Comparison of ENCODE assay signal across 1 cellular context in the genomic region with DNA sequence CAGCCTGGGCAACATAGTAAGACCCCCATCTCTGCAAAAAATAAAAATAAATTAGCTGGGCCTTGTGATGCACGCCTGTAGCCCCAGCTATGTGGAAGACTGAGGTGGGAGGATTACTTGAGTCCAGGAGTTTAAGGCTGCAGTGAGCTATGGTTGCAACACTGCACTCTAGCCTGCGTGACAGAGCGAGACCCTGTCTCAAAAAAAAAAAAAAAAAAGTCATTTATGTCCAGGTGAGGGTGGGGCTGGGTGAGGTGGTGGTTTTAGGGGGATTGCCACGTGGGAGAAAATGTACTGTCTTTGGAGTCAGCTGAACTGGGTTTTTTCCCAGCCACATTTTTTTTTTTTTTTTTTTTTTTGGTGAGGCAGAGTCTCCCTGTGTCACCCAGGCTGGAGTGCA.
TF ChIP-seq lines count a peak whose summit lies in the region.

No MANE protein-coding gene starts in this region.

TF ChIP-seq in GM12878, 131 proteins besides CTCF, POLR2A, EP300 and RAD21 (continued from another document):
- TF ChIP-seq RBBP5 (conservative IDR thresholded peaks at IDR 0.05) (no peak), MXI1 (IDR thresholded peaks at IDR 0.05; ENCODE audit: low read depth, low read length) (no peak; the same call in 1 of the 2 replicates), TCF12 (IDR thresholded peaks at IDR 0.05; ENCODE audit: low read depth, low read length) (no peak), KLF5 (IDR thresholded peaks at IDR 0.05; ENCODE audit: partially characterized antibody) (no peak), ATF7 (IDR thresholded peaks at IDR 0.05; ENCODE audit: low read depth) (no peak), CHD2 (IDR thresholded peaks at IDR 0.05; ENCODE audit: borderline replicate concordance, low read depth, low read length) (no peak)
- TF ChIP-seq, protein P1, sequence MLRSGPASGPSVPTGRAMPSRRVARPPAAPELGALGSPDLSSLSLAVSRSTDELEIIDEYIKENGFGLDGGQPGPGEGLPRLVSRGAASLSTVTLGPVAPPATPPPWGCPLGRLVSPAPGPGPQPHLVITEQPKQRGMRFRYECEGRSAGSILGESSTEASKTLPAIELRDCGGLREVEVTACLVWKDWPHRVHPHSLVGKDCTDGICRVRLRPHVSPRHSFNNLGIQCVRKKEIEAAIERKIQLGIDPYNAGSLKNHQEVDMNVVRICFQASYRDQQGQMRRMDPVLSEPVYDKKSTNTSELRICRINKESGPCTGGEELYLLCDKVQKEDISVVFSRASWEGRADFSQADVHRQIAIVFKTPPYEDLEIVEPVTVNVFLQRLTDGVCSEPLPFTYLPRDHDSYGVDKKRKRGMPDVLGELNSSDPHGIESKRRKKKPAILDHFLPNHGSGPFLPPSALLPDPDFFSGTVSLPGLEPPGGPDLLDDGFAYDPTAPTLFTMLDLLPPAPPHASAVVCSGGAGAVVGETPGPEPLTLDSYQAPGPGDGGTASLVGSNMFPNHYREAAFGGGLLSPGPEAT (IDR thresholded peaks at IDR 0.05; ENCODE audit: low read depth) = peak; percentile 77
- TF ChIP-seq, protein P2, sequence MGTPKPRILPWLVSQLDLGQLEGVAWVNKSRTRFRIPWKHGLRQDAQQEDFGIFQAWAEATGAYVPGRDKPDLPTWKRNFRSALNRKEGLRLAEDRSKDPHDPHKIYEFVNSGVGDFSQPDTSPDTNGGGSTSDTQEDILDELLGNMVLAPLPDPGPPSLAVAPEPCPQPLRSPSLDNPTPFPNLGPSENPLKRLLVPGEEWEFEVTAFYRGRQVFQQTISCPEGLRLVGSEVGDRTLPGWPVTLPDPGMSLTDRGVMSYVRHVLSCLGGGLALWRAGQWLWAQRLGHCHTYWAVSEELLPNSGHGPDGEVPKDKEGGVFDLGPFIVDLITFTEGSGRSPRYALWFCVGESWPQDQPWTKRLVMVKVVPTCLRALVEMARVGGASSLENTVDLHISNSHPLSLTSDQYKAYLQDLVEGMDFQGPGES (IDR thresholded peaks at IDR 0.05) = no peak
